1 cellular context compared by ENCODE assay signal in the genomic region with DNA sequence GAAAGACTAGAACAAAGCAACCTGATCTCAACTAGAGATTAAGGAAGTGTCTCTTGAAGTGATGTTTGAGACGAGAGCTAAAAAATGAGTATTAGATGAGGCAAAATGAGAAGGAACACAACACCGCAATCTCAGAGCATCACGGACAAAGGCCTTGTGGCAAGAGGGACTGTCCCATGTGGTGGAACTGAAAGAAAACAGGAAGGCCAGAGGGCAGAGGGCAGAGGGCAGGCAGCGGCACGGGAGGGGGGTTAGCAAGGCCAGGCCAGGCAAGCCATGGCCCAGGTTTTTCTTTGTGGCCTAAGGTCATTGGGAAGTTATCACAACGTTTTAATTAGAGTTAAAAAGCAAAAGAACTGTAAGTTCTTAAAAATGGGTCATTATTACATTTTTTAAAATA.
A peak's percentile ranks its signal among the peaks of the same experiment; 100 is the strongest.
TF ChIP-seq lines count a peak whose summit lies in the region.

No MANE protein-coding gene starts in this region.

TF ChIP-seq in liver, 16 proteins besides CTCF, POLR2A, EP300 and RAD21:
- TF ChIP-seq HNF4A (conservative IDR thresholded peaks at IDR 0.05) (peak; percentile 69 to 72), FOXA2 (IDR thresholded peaks at IDR 0.05) (no peak), GABPA (IDR thresholded peaks at IDR 0.05 in 1 of 2, conservative IDR thresholded peaks at IDR 0.05 in 1 of 2) (peak in 1 of 2 donors; percentile 29), YY1 (IDR thresholded peaks at IDR 0.05) (peak; percentile 15), TAF1 (conservative IDR thresholded peaks at IDR 0.05) (no peak), EGR1 (IDR thresholded peaks at IDR 0.05; ENCODE audit: low read depth in 2 of 2) (no peak), NR2F2 (IDR thresholded peaks at IDR 0.05) (peak; percentile 98), JUND (IDR thresholded peaks at IDR 0.05) (no peak), RXRA (IDR thresholded peaks at IDR 0.05) (peak; percentile 66 to 73), ATF3 (IDR thresholded peaks at IDR 0.05) (no peak), SP1 (IDR thresholded peaks at IDR 0.05) (peak; percentile 39), REST (IDR thresholded peaks at IDR 0.05) (no peak), FOXA1 (IDR thresholded peaks at IDR 0.05) (no peak), HNF4G (IDR thresholded peaks at IDR 0.05) (no peak)
- TF ChIP-seq, protein P1, sequence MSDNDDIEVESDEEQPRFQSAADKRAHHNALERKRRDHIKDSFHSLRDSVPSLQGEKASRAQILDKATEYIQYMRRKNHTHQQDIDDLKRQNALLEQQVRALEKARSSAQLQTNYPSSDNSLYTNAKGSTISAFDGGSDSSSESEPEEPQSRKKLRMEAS (IDR thresholded peaks at IDR 0.05) = peak; percentile 48
- TF ChIP-seq, protein P2, sequence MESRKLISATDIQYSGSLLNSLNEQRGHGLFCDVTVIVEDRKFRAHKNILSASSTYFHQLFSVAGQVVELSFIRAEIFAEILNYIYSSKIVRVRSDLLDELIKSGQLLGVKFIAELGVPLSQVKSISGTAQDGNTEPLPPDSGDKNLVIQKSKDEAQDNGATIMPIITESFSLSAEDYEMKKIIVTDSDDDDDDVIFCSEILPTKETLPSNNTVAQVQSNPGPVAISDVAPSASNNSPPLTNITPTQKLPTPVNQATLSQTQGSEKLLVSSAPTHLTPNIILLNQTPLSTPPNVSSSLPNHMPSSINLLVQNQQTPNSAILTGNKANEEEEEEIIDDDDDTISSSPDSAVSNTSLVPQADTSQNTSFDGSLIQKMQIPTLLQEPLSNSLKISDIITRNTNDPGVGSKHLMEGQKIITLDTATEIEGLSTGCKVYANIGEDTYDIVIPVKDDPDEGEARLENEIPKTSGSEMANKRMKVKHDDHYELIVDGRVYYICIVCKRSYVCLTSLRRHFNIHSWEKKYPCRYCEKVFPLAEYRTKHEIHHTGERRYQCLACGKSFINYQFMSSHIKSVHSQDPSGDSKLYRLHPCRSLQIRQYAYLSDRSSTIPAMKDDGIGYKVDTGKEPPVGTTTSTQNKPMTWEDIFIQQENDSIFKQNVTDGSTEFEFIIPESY (IDR thresholded peaks at IDR 0.05) = no peak
